ENCODE assay signal across 1 cellular context in the genomic region with DNA sequence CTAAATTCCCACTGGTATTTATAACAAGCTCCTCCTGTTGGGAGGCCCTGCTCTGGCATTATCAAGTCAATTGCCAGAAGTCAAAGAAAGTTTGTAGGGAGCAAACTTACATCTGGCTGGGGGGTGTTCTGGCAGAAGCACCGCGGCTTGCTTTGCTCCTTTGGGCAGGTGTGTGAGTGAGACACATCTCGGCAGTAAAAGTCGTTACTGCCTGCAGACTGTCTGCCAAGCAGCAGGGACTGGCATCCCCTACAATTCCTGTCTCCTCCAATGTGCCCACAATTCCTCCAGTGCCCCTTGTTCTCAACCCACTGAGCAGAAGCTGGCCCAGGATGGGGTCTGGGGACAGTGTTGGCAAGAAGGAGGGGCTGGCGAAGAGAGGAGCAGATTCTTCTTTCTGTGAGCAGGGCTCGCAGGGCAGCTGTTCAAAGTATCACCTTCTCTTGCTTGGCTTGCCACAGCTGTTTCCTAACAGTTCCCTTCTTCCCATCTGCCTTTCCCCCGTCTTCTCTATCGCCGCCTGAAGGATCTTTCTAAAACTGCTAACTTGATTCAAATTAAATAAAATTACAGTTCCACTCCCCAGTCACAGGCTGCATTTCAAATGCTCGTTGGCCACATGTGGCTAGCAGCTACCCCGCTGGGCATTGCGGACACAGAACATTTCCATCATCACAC.
TF ChIP-seq lines count a peak whose summit lies in the region.

No MANE protein-coding gene starts in this region.

TF ChIP-seq in K562, 482 proteins besides CTCF, POLR2A, EP300 and RAD21:
- TF ChIP-seq MTA1 (IDR thresholded peaks at IDR 0.05; ENCODE audit: borderline replicate concordance) (no peak), NCOA6 (IDR thresholded peaks at IDR 0.05) (no peak), ZNF121 (CRISPR knock-in tag; conservative IDR thresholded peaks at IDR 0.05) (no peak), ZNF644 (tag; IDR thresholded peaks at IDR 0.05; ENCODE audit: low read depth) (no peak), TARDBP (IDR thresholded peaks at IDR 0.05) (no peak), MECOM (CRISPR knock-in tag; IDR thresholded peaks at IDR 0.05) (no peak), CBX1 (IDR thresholded peaks at IDR 0.05; ENCODE audit: low read depth) (no peak), ZNF217 (CRISPR knock-in tag; IDR thresholded peaks at IDR 0.05) (no peak), ZNF282 (CRISPR knock-in tag; IDR thresholded peaks at IDR 0.05) (no peak)
